In genomic region chr13:49098771-49099512, GRCh38 we compare ENCODE assay signal across 8 cellular contexts.
DNase-seq lines count a peak whose midpoint lies in the region; ATAC-seq, FAIRE-seq and TF ChIP-seq lines count a peak whose summit lies in the region.

No MANE protein-coding gene starts in this region.

- H3K27me3 ChIP-seq in gastroesophageal sphincter (no peaks in the 10 kb centered on the region), smooth muscle cell (ENCODE audit: low read depth) (no peaks in the 10 kb centered on the region), neuronal stem cell (ENCODE audit: control insufficient read depth in 3 of 3, insufficient read depth in 3 of 3, low read depth in 1 of 3, low read length in 3 of 3) (no peaks in the 10 kb centered on the region)

- H3K9ac ChIP-seq in smooth muscle cell (ENCODE audit: low read depth): no peak overlapping the region
- H3K9ac ChIP-seq in neuronal stem cell (ENCODE audit: low read depth, low read length, poor library complexity): no peak overlapping the region

- peak overlapping the region; percentile 19 for H3K4me2 ChIP-seq in smooth muscle cell
- H3K4me2 ChIP-seq in neuronal stem cell (ENCODE audit: insufficient read depth, low read length, poor library complexity, severe bottlenecking): no peak overlapping the region

- no peak overlapping the region for H3K18ac ChIP-seq in neuronal stem cell (ENCODE audit: low read length)

- no peak overlapping the region for H2BK120ac ChIP-seq in neuronal stem cell (ENCODE audit: low read depth, low read length)

- H3K79me1 ChIP-seq in neuronal stem cell (ENCODE audit: low read depth, low read length): no peaks in the 10 kb centered on the region

- no peak overlapping the region for H3K4me3 ChIP-seq in gastroesophageal sphincter
- no peak overlapping the region for H3K4me3 ChIP-seq in smooth muscle cell
- no peak overlapping the region for H3K4me3 ChIP-seq in neuronal stem cell (ENCODE audit: low read length in 2 of 2)

- H3K4me1 ChIP-seq in gastroesophageal sphincter: peaks cover 8 to 32% (median 11%) of the 10 kb centered on the region in 3 donors
- H3K4me1 ChIP-seq in smooth muscle cell (ENCODE audit: low read depth): peaks cover 3% of the 10 kb centered on the region
- peaks cover 0 to 6% of the 10 kb centered on the region in 2 donors for H3K4me1 ChIP-seq in neuronal stem cell (ENCODE audit: control insufficient read depth in 2 of 2, insufficient read depth in 1 of 2, low read depth in 1 of 2, low read length in 2 of 2)

- no peak for TF ChIP-seq EP300 in gastroesophageal sphincter (IDR thresholded peaks at IDR 0.05)

- peaks cover 4% of the 10 kb centered on the region for H3F3A ChIP-seq in smooth muscle cell (ENCODE audit: low read depth)

- H3K9me3 ChIP-seq in gastroesophageal sphincter (no peaks in the 10 kb centered on the region), smooth muscle cell (replicated peaks; ENCODE audit: low read depth) (no peaks in the 10 kb centered on the region), neuronal stem cell (replicated peaks in 1 of 2; ENCODE audit: control insufficient read depth in 2 of 2, insufficient read depth in 1 of 2, low read depth in 1 of 2, low read length in 2 of 2) (no peaks in the 10 kb centered on the region)

- peak; percentile 31 for FAIRE-seq in RCC 7860 (lab: Jason Lieb, UNC)

- H3K4ac ChIP-seq in neuronal stem cell (ENCODE audit: low read length): no peak overlapping the region

- no peak for TF ChIP-seq POLR2A in gastroesophageal sphincter (IDR thresholded peaks at IDR 0.05)

- DNase-seq in NCI-H146 (lab: John Stamatoyannopoulos, UW) (peak; percentile 8), NCI-H146 treated with DMSO at 0.1 percent for 48 hours (lab: John Stamatoyannopoulos, UW; ENCODE audit: unreplicated experiment) (no peak), RCC 7860 (ENCODE audit: low spot score) (no peak), smooth muscle cell (lab: John Stamatoyannopoulos, UW; ENCODE audit: unreplicated experiment) (no peak), retina (no peak), neuronal stem cell (ENCODE audit: low spot score) (no peak)

- H3K27ac ChIP-seq in gastroesophageal sphincter: peak overlapping the region; percentile 59 to 76 (median 68)
- peak overlapping the region; percentile 93 for H3K27ac ChIP-seq in smooth muscle cell (ENCODE audit: low read depth)
- no peak overlapping the region for H3K27ac ChIP-seq in neuronal stem cell (replicated peaks; ENCODE audit: low read length)

- H3K79me2 ChIP-seq in smooth muscle cell (ENCODE audit: low read depth): peaks cover 19% of the 10 kb centered on the region

- no peak overlapping the region for H2AK5ac ChIP-seq in neuronal stem cell (ENCODE audit: low read depth, low read length)

- no peaks in the 10 kb centered on the region for H3K36me3 ChIP-seq in gastroesophageal sphincter
- H3K36me3 ChIP-seq in smooth muscle cell (ENCODE audit: low read depth): no peaks in the 10 kb centered on the region
- H3K36me3 ChIP-seq in neuronal stem cell (replicated peaks in 1 of 2; ENCODE audit: control insufficient read depth in 2 of 2, insufficient read depth in 2 of 2, low read length in 2 of 2): no peaks in the 10 kb centered on the region

- no peak overlapping the region for H3K23ac ChIP-seq in neuronal stem cell (ENCODE audit: low read depth, low read length, poor library complexity)

- no peaks in the 10 kb centered on the region for H4K20me1 ChIP-seq in smooth muscle cell (ENCODE audit: low read depth)

- H2AFZ ChIP-seq in smooth muscle cell (ENCODE audit: low read depth) (no peak overlapping the region), neuronal stem cell (ENCODE audit: low read length) (no peak overlapping the region)

- H4K8ac ChIP-seq in neuronal stem cell (ENCODE audit: low read depth, low read length): no peak overlapping the region

- H2BK5ac ChIP-seq in neuronal stem cell (ENCODE audit: low read length): no peak overlapping the region

- no peak for ATAC-seq in gastroesophageal sphincter
- no peak for ATAC-seq in HG03469 (IDR thresholded peaks at IDR 0.05; ENCODE audit: unreplicated experiment)

- TF ChIP-seq CTCF in gastroesophageal sphincter (IDR thresholded peaks at IDR 0.05): peak in 1 of 4 experiments; percentile 38
- TF ChIP-seq CTCF in smooth muscle cell (IDR thresholded peaks at IDR 0.05; ENCODE audit: borderline replicate concordance, insufficient read depth, poor library complexity, severe bottlenecking): no peak

- H3K14ac ChIP-seq in neuronal stem cell (ENCODE audit: low read length): no peak overlapping the region

- no peak overlapping the region for H2BK12ac ChIP-seq in neuronal stem cell (ENCODE audit: low read length)

- H2BK15ac ChIP-seq in neuronal stem cell (ENCODE audit: low read length): no peak overlapping the region

- H4K91ac ChIP-seq in neuronal stem cell (ENCODE audit: low read depth, low read length, poor library complexity): no peak overlapping the region
